In the genomic region with DNA sequence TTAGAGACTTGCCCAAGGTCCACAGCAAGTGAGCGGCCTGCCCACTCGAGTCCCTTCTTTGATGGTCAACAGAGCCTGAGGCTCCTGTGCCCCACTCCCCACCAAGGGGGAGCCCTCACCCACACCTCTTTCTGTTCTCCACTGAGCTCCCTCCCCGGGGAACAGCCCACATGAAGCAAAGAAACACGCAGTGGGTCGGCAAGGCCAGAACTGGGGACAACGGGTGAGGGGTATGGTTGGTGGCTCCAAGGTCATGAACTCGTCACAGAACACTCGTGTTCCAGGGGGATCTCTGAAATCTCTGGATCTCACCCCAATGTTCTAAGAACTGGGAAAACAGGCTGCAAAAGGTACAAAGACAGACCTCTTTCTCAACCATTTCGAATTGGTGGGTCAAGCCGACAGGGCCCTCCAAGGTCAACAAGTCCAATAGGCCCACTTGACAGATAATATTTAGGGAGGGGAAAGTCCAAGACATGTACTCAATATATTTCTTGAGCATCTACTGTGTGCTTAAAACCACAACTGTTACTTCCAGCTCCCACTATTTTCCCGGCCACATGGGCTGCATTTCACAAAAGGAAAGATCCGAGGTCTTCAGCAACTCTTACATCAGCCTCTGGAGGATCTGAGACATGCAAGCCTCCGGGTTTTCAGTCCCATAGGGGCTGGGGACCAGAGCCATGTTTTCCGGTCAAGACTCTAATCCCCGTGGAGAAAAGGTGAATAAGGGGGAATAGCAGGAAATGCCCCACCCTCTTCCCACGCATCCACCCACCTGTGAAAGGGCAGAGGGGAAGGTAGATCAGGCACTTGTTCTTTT, we compare ENCODE assay signal across 12 cellular contexts. TPM values are rescaled to one million over a fixed set of nuclear protein-coding genes. Genes with fewer than 3 reads are reported as not detected.
DNase-seq lines count a peak whose midpoint lies in the region; ATAC-seq and TF ChIP-seq lines count a peak whose summit lies in the region.
"Had no signal": no experiment of that assay in that cellular context is flagged by ENCODE, and none has a peak within 500 bp of the region (broad histone marks: within the 10 kb centered on the region; RNA-seq: fewer than 3 reads in every experiment).

No MANE protein-coding gene starts in this region.

- no peak overlapping the region for H2AFZ ChIP-seq in hepatocyte

- H3K9me3 Mint-ChIP-seq in T-cell (no peaks in the 10 kb centered on the region), progenitor cell of endocrine pancreas (ENCODE audit: low read depth) (no peaks in the 10 kb centered on the region)
- H3K9me3 Mint-ChIP-seq: HFFc6; stimulated activated naive CD8-positive, alpha-beta T cell treated with anti-CD3 and anti-CD28 coated beads, Interleukin-15, Interleukin-2, amounts not matched to agents 100 ng/mL and 50 ng/mL, for 24 hours had no signal

- H3K9me3 ChIP-seq in hepatocyte (ENCODE audit: low read depth): no peaks in the 10 kb centered on the region

- H3K4me2 ChIP-seq in hepatocyte: peak overlapping the region; percentile 100

- H3K4me1 ChIP-seq in hepatocyte (ENCODE audit: insufficient read depth): peaks cover 31% of the 10 kb centered on the region

- H3K4me3 Mint-ChIP-seq in T-cell (peak overlapping the region in 2 of 3 donors; percentile 60 to 65), progenitor cell of endocrine pancreas (ENCODE audit: low read depth) (peak overlapping the region; percentile 62)
- H3K4me3 Mint-ChIP-seq: HFFc6 had no signal

- H3K27me3 ChIP-seq in hepatocyte: no peaks in the 10 kb centered on the region

- peak; percentile 50 for DNase-seq in activated CD8-positive, alpha-beta memory T cell treated with anti-CD3 and anti-CD28 coated beads for 24 hours
- DNase-seq in activated CD8-positive, alpha-beta memory T cell treated with anti-CD3 and anti-CD28 coated beads, Interleukin-2, amount 50 U/mL, for 4 hours: no peak
- no peak for DNase-seq in T-cell
- DNase-seq in hepatocyte (ENCODE audit: low spot score): no peak
- no peak for DNase-seq in progenitor cell of endocrine pancreas (ENCODE audit: low spot score, unreplicated experiment)
- no peak for DNase-seq in medulla oblongata (ENCODE audit: extremely low spot score)
- no peak for DNase-seq in RWPE1 (ENCODE audit: low spot score)
- DNase-seq: HFFc6, WERI-Rb-1 had no signal

- ATAC-seq in T-cell (replicated peaks in 1 of 4): no peak
- no peak for ATAC-seq in HG02610 (IDR thresholded peaks at IDR 0.05; ENCODE audit: unreplicated experiment)
- ATAC-seq: Right ventricle myocardium inferior had no signal

- H3K27ac ChIP-seq in hepatocyte: peak overlapping the region; percentile 25
- no peak overlapping the region for H3K27ac ChIP-seq in RWPE1
- H3K27ac ChIP-seq: WERI-Rb-1 had no signal

- no peak overlapping the region for H3K4me3 ChIP-seq in hepatocyte

- H3K4me1 Mint-ChIP-seq in T-cell (peaks cover 9 to 14% (median 10%) of the 10 kb centered on the region in 3 donors), progenitor cell of endocrine pancreas (ENCODE audit: low read depth) (peaks cover 28% of the 10 kb centered on the region)

- no peaks in the 10 kb centered on the region for H3K36me3 Mint-ChIP-seq in T-cell
- no peaks in the 10 kb centered on the region for H3K36me3 Mint-ChIP-seq in progenitor cell of endocrine pancreas (ENCODE audit: insufficient read depth)

- H3K27ac Mint-ChIP-seq in T-cell: no peak overlapping the region
- no peak overlapping the region for H3K27ac Mint-ChIP-seq in progenitor cell of endocrine pancreas
- H3K27ac Mint-ChIP-seq: HFFc6; stimulated activated naive CD8-positive, alpha-beta T cell treated with anti-CD3 and anti-CD28 coated beads, Interleukin-15, Interleukin-2, amounts not matched to agents 100 ng/mL and 50 ng/mL, for 24 hours had no signal

- H4K20me1 ChIP-seq in hepatocyte (ENCODE audit: insufficient read depth, poor library complexity, severe bottlenecking): no peaks in the 10 kb centered on the region

- H3K79me2 ChIP-seq in hepatocyte: no peaks in the 10 kb centered on the region

- no peaks in the 10 kb centered on the region for H3K9me2 ChIP-seq in hepatocyte (replicated peaks; ENCODE audit: insufficient read depth)

- CTCF ChIA-PET in T-cell (lab: Charles Lee) (no interaction called here), RWPE1 (lab: Yijun Ruan, JAX) (no interaction called here)

- no peaks in the 10 kb centered on the region for H3K36me3 ChIP-seq in hepatocyte (replicated peaks; ENCODE audit: insufficient read depth, low read depth)

- WGBS in hepatocyte (ENCODE audit: low lambda C conversion rate, missing lambda C conversion rate): 55% methylated on average over 16 of the region's 16 CpGs

- POLR2A ChIA-PET in T-cell (lab: Charles Lee) (interaction anchor here in 1 of 2 donors (0.6 kb wide), 1 partner anchor 438 kb away, joined by 4 read pairs; no protein-coding TSS in a partner anchor), RWPE1 (lab: Yijun Ruan, JAX; ENCODE audit: low non-redundant PET) (no interaction called here)

- TF ChIP-seq CTCF in hepatocyte (IDR thresholded peaks at IDR 0.05; ENCODE audit: poor library complexity) (no peak), progenitor cell of endocrine pancreas (IDR thresholded peaks at IDR 0.05; ENCODE audit: unreplicated experiment) (no peak), RWPE1 (conservative IDR thresholded peaks at IDR 0.05; ENCODE audit: low read depth) (no peak)

- H3K27me3 Mint-ChIP-seq in T-cell (peaks cover 12 to 29% of the 10 kb centered on the region in 2 donors), progenitor cell of endocrine pancreas (peaks cover 30% of the 10 kb centered on the region)

RNA-seq across cellular contexts. Expression of a gene that starts 1.1 kb away (rescaled TPM):
- total RNA-seq in T-cell (1 to 10 TPM in 1 of 5 donors, under 1 TPM in 4; 0.18 to 1.0 (median 0.35) TPM), hepatocyte (12.0 and 12.3 TPM in 2 replicates), progenitor cell of endocrine pancreas (15.3 and 16.1 TPM in 2 replicates)
- polyA plus RNA-seq in hepatocyte: 14.2 and 18.0 TPM in 2 replicates
